Comparison of ENCODE assay signal across 23 cellular contexts in genomic region chr5:17046320-17046719, GRCh38.
"Had no signal": no experiment of that assay in that cellular context is flagged by ENCODE, and none has a peak within 500 bp of the region (broad histone marks: within the 10 kb centered on the region; RNA-seq: fewer than 3 reads in every experiment).

No MANE protein-coding gene starts in this region.

- H3K27me3 Mint-ChIP-seq: activated CD4-positive, alpha-beta memory T cell treated with anti-CD3 and anti-CD28 coated beads, Interleukin-2, amount 10 ng/mL, durations not matched to agents 7 days and 5 days; activated CD4-positive, alpha-beta T cell treated with anti-CD3 and anti-CD28 coated beads for 36 hours; activated naive CD4-positive, alpha-beta T cell treated with anti-CD3 and anti-CD28 coated beads, Interleukin-2, amount 10 ng/mL, durations not matched to agents 7 days and 5 days; activated naive CD8-positive, alpha-beta T cell treated with anti-CD3 and anti-CD28 coated beads for 36 hours; T-helper 17 cell had no signal

- H3K4me1 Mint-ChIP-seq: activated CD4-positive, alpha-beta memory T cell treated with anti-CD3 and anti-CD28 coated beads, Interleukin-2, amount 10 ng/mL, durations not matched to agents 7 days and 5 days; activated CD4-positive, alpha-beta T cell treated with anti-CD3 and anti-CD28 coated beads for 36 hours; activated naive CD4-positive, alpha-beta T cell treated with anti-CD3 and anti-CD28 coated beads, Interleukin-2, amount 10 ng/mL, durations not matched to agents 7 days and 5 days; activated naive CD8-positive, alpha-beta T cell treated with anti-CD3 and anti-CD28 coated beads for 36 hours; activated T-helper 17 cell treated with anti-CD3 and anti-CD28 coated beads, Interleukin-2, amount 50 U/mL, for 72 hours; T-helper 17 cell had no signal

- H3K27ac Mint-ChIP-seq: activated CD4-positive, alpha-beta memory T cell treated with anti-CD3 and anti-CD28 coated beads, Interleukin-2, amount 10 ng/mL, durations not matched to agents 7 days and 5 days; activated CD4-positive, alpha-beta T cell treated with anti-CD3 and anti-CD28 coated beads for 36 hours; activated naive CD4-positive, alpha-beta T cell treated with anti-CD3 and anti-CD28 coated beads, Interleukin-2, amount 10 ng/mL, durations not matched to agents 7 days and 5 days; activated naive CD8-positive, alpha-beta T cell treated with anti-CD3 and anti-CD28 coated beads for 36 hours; activated T-helper 17 cell treated with anti-CD3 and anti-CD28 coated beads, Interleukin-2, amount 50 U/mL, for 72 hours; T-helper 17 cell had no signal

- ATAC-seq: activated CD4-positive, alpha-beta T cell treated with anti-CD3 and anti-CD28 coated beads for 36 hours; activated T-helper 17 cell treated with anti-CD3 and anti-CD28 coated beads, Interleukin-2, amount 50 U/mL, for 72 hours; T-helper 17 cell had no signal

- H3K4me3 Mint-ChIP-seq: activated CD4-positive, alpha-beta memory T cell treated with anti-CD3 and anti-CD28 coated beads, Interleukin-2, amount 10 ng/mL, durations not matched to agents 7 days and 5 days; activated CD4-positive, alpha-beta T cell treated with anti-CD3 and anti-CD28 coated beads for 36 hours; activated naive CD4-positive, alpha-beta T cell treated with anti-CD3 and anti-CD28 coated beads, Interleukin-2, amount 10 ng/mL, durations not matched to agents 7 days and 5 days; activated naive CD8-positive, alpha-beta T cell treated with anti-CD3 and anti-CD28 coated beads for 36 hours; activated T-helper 17 cell treated with anti-CD3 and anti-CD28 coated beads, Interleukin-2, amount 50 U/mL, for 72 hours; T-helper 17 cell had no signal

- DNase-seq: activated CD4-positive, alpha-beta memory T cell treated with anti-CD3 and anti-CD28 coated beads, Interleukin-2, amount 10 ng/mL, durations not matched to agents 7 days and 5 days; activated CD4-positive, alpha-beta T cell treated with anti-CD3 and anti-CD28 coated beads for 36 hours; activated CD4-positive, alpha-beta T cell treated with anti-CD3 and anti-CD28 coated beads, Interleukin-2, amount 50 U/mL, for 1 hour; activated gamma-delta T cell treated with Interleukin-2 at 50 U/mL for 16 hours; activated naive CD4-positive, alpha-beta T cell treated with anti-CD3 and anti-CD28 coated beads, Interleukin-2, amount 10 ng/mL, durations not matched to agents 7 days and 5 days; activated naive CD8-positive, alpha-beta T cell treated with anti-CD3 and anti-CD28 coated beads for 36 hours; activated T-cell treated with anti-CD3 and anti-CD28 coated beads for 4 hours; activated T-cell treated with anti-CD3 and anti-CD28 coated beads, Interleukin-2, amount 50 U/mL, for 48 hours; brain microvascular endothelial cell; cerebellar nuclear complex; Kasumi-1; KBM-7; NCI-H1092; NCI-H1417; NCI-H1930; NCI-H2107; NCI-H446 treated with DMSO at 0.1 percent for 48 hours; NCI-H524 treated with DMSO at 0.1 percent for 48 hours; SHP77 treated with DMSO at 0.1 percent for 48 hours; T-helper 17 cell; T1000; WERI-Rb-1 had no signal

- H3K9me3 Mint-ChIP-seq: activated naive CD8-positive, alpha-beta T cell treated with anti-CD3 and anti-CD28 coated beads for 36 hours; activated T-helper 17 cell treated with anti-CD3 and anti-CD28 coated beads, Interleukin-2, amount 50 U/mL, for 72 hours had no signal

- H3K36me3 Mint-ChIP-seq: activated naive CD4-positive, alpha-beta T cell treated with anti-CD3 and anti-CD28 coated beads, Interleukin-2, amount 10 ng/mL, durations not matched to agents 7 days and 5 days; activated naive CD8-positive, alpha-beta T cell treated with anti-CD3 and anti-CD28 coated beads for 36 hours had no signal
